6 cellular contexts compared by ENCODE assay signal in genomic region chr7:140320078-140320477, GRCh38.
DNase-seq lines count a peak whose midpoint lies in the region; ATAC-seq, FAIRE-seq and TF ChIP-seq lines count a peak whose summit lies in the region.
"Not testable (repeated sequence)": the region's sequence is repeated elsewhere in the genome, so short reads cannot be mapped to it uniquely, and the experiment has no call there.

No MANE protein-coding gene starts in this region.

- ATAC-seq in A549, K562: not testable (repeated sequence)

- in situ Hi-C loops in K562 (cut with MboI): loop anchor here (10.0 kb wide), 1 partner anchor 675 kb away; no protein-coding TSS in a partner anchor

- H3K27me3 ChIP-seq in K562 (ENCODE audit: control insufficient read depth in 2 of 2, insufficient read depth in 2 of 2, low read length in 2 of 2): not testable (repeated sequence)

- CTCF ChIA-PET in A549 (lab: Yijun Ruan, JAX); HEK293 (lab: Yijun Ruan, JAX); K562 (lab: Yijun Ruan, JAX; ENCODE audit: low intra/inter-chr PET ratio): not testable (repeated sequence)

- H3K9ac ChIP-seq in K562 (ENCODE audit: insufficient read depth in 1 of 2, low read depth in 2 of 2, low read length in 2 of 2): not testable (repeated sequence)

- H3K9me1 ChIP-seq in K562 (ENCODE audit: control insufficient read depth, insufficient read depth, low read length): not testable (repeated sequence)

- not testable (repeated sequence) for H2AFZ ChIP-seq in K562 (ENCODE audit: low read depth, low read length)

- intact Hi-C loops in K562 (cut with micrococcal nuclease): loop anchor here (5.0 to 10.0 kb wide), 3 partner anchors 258 to 545 kb away; partner anchors contain the start of genes HIPK2 and PARP12

- not testable (repeated sequence) for DNase-seq in A549 (ENCODE audit: low read depth in 1 of 2, low spot score in 1 of 2)
- DNase-seq in M059J (ENCODE audit: low read depth) (peak; percentile 30), K562 (ENCODE audit: extremely low read depth in 1 of 4, low spot score in 3 of 4) (peak in 1 of 4 experiments; percentile 39), epithelial cell of esophagus (ENCODE audit: low read depth) (peak; percentile 29), fibroblast of villous mesenchyme (ENCODE audit: low read depth) (peak; percentile 11)

- not testable (repeated sequence) for TF ChIP-seq EP300 in A549 (IDR thresholded peaks at IDR 0.05); K562 (IDR thresholded peaks at IDR 0.05; ENCODE audit: low read length)

- 72% methylated on average over 4 of the region's 4 CpGs for WGBS in A549 (ENCODE audit: missing lambda C conversion rate)
- 23% methylated on average over 4 of the region's 4 CpGs for WGBS in K562 (ENCODE audit: insufficient coverage, low coverage, missing lambda C conversion rate)

- H4K20me1 ChIP-seq in K562 (replicated peaks; ENCODE audit: control insufficient read depth, insufficient read depth, low read length): not testable (repeated sequence)

- not testable (repeated sequence) for H3K27ac ChIP-seq in A549; HEK293 (ENCODE audit: extremely low read depth, low read depth, low read length); K562 (ENCODE audit: extremely low read depth, low read depth, low read length)

- not testable (repeated sequence) for FAIRE-seq in A549 (lab: Jason Lieb, UNC); K562 (lab: Jason Lieb, UNC)

- POLR2A ChIA-PET in A549 (lab: Yijun Ruan, JAX) (interaction anchor here (0.8 kb wide), 1 partner anchor 56 kb away, joined by 5 read pairs; no protein-coding TSS in a partner anchor), K562 (lab: Yijun Ruan, JAX) (interaction anchor here (1.3 kb wide), 1 partner anchor 16 kb away, joined by 4 read pairs; no protein-coding TSS in a partner anchor)
- POLR2A ChIA-PET in HEK293 (lab: Yijun Ruan, JAX): not testable (repeated sequence)

- TF ChIP-seq RAD21 in A549 (conservative IDR thresholded peaks at IDR 0.05 in 1 of 2, IDR thresholded peaks at IDR 0.05 in 1 of 2); K562 (CRISPR knock-in tag; conservative IDR thresholded peaks at IDR 0.05 in 1 of 2, IDR thresholded peaks at IDR 0.05 in 1 of 2): not testable (repeated sequence)

- peaks cover 24% of the 10 kb centered on the region for H3K4me1 ChIP-seq in A549
- not testable (repeated sequence) for H3K4me1 ChIP-seq in HEK293 (ENCODE audit: control insufficient read depth, insufficient read depth, low read length)
- H3K4me1 ChIP-seq in K562 (replicated peaks in 1 of 2; ENCODE audit: control insufficient read depth in 2 of 2, insufficient read depth in 2 of 2, low read length in 2 of 2): peaks cover 46 to 56% of the 10 kb centered on the region in 2 experiments

- TF ChIP-seq POLR2A in A549 (IDR thresholded peaks at IDR 0.05; ENCODE audit: low read length); K562 (conservative IDR thresholded peaks at IDR 0.05): not testable (repeated sequence)

- not testable (repeated sequence) for TF ChIP-seq CTCF in A549 (IDR thresholded peaks at IDR 0.05); HEK293 (tag by site-specific recombination; IDR thresholded peaks at IDR 0.05); K562 (IDR thresholded peaks at IDR 0.05 in 2 of 3, conservative IDR thresholded peaks at IDR 0.05 in 1 of 3; ENCODE audit: insufficient read depth in 2 of 3, low read depth in 1 of 3, low read length in 3 of 3); epithelial cell of esophagus (IDR thresholded peaks at IDR 0.05; ENCODE audit: insufficient read depth, low read depth, low read length, missing control alignments); fibroblast of villous mesenchyme (IDR thresholded peaks at IDR 0.05; ENCODE audit: insufficient read depth, low read depth, low read length)

- not testable (repeated sequence) for H3K79me2 ChIP-seq in K562 (ENCODE audit: control insufficient read depth, insufficient read depth, low read length)

- not testable (repeated sequence) for H3K36me3 ChIP-seq in HEK293 (ENCODE audit: control insufficient read depth in 2 of 2, insufficient read depth in 1 of 2, low read length in 2 of 2); K562 (ENCODE audit: control insufficient read depth, insufficient read depth, low read length)

- not testable (repeated sequence) for BruUV-seq in K562 (replicated peaks; lab: Mats Ljungman, UMichigan)

- not testable (repeated sequence) for H3K9me3 ChIP-seq in A549; HEK293 (ENCODE audit: control insufficient read depth, insufficient read depth, low read depth, low read length); K562 (replicated peaks; ENCODE audit: control insufficient read depth, insufficient read depth, low read depth, low read length)

- not testable (repeated sequence) for H3K4me3 ChIP-seq in A549; HEK293 (ENCODE audit: low read depth, low read length); K562; epithelial cell of esophagus (ENCODE audit: low read length); fibroblast of villous mesenchyme (ENCODE audit: low read depth, low read length)

- not testable (repeated sequence) for H3K4me2 ChIP-seq in A549; K562 (ENCODE audit: insufficient read depth, low read length)

TF ChIP-seq in A549, 52 proteins besides CTCF, POLR2A, EP300 and RAD21:
- TF ChIP-seq FOSL2 (IDR thresholded peaks at IDR 0.05): not testable (repeated sequence)
- TF ChIP-seq FOSL2 (CRISPR knock-in tag; IDR thresholded peaks at IDR 0.05): peak; percentile 44; the same call in 1 of the 2 replicates

TF ChIP-seq in HEK293, 187 proteins besides CTCF, POLR2A, EP300 and RAD21:
- 0 out of 2 replicates have a peak, but pooled peaks have one; percentile 18 for TF ChIP-seq ZNF248 (tag by site-specific recombination; IDR thresholded peaks at IDR 0.05)
- peak; percentile 53 for TF ChIP-seq SETDB1 (IDR thresholded peaks at IDR 0.05; ENCODE audit: insufficient read length, low read length)
TF ChIP-seq in HEK293: peak in this region for 2; not testable (repeated sequence) for 185.

TF ChIP-seq in K562, 482 proteins besides CTCF, POLR2A, EP300 and RAD21 (continues in another document):
- TF ChIP-seq ATF3 (IDR thresholded peaks at IDR 0.05) (peak; percentile 94), L3MBTL2 (IDR thresholded peaks at IDR 0.05) (0 out of 2 replicates have a peak, but pooled peaks have one; percentile 20), NFE2L1 (tag; IDR thresholded peaks at IDR 0.05; ENCODE audit: borderline replicate concordance, low read depth) (0 out of 2 replicates have a peak, but pooled peaks have one; percentile 14), DPF2 (IDR thresholded peaks at IDR 0.05) (peak; percentile 82), JUN (IDR thresholded peaks at IDR 0.05; ENCODE audit: borderline replicate concordance, low read depth, low read length) (0 out of 2 replicates have a peak, but pooled peaks have one; percentile 48), FOSL1 (tag; conservative IDR thresholded peaks at IDR 0.05) (peak; percentile 66), SMARCE1 (IDR thresholded peaks at IDR 0.05) (peak; percentile 54; the same call in 1 of the 2 replicates), EGR1 (conservative IDR thresholded peaks at IDR 0.05) (peak; percentile 59; the same call in 1 of the 2 replicates), CHAMP1 (IDR thresholded peaks at IDR 0.05) (peak; percentile 27; the same call in 1 of the 2 replicates), NR2C1 (IDR thresholded peaks at IDR 0.05) (peak; percentile 21; the same call in 1 of the 2 replicates), ZNF584 (CRISPR knock-in tag; IDR thresholded peaks at IDR 0.05; ENCODE audit: low read depth) (0 out of 2 replicates have a peak, but pooled peaks have one; percentile 60), SMARCA4 (IDR thresholded peaks at IDR 0.05) (peak; percentile 60; the same call in 1 of the 2 replicates)
- not testable (repeated sequence) for TF ChIP-seq ATF3 (CRISPR knock-in tag; conservative IDR thresholded peaks at IDR 0.05); JUN (CRISPR knock-in tag; IDR thresholded peaks at IDR 0.05; ENCODE audit: borderline replicate concordance); NR2C1 (tag; IDR thresholded peaks at IDR 0.05)
